ENCODE assay signal across 19 cellular contexts in genomic region chr9:8852301-8852864, GRCh38.
"Had no signal": no experiment of that assay in that cellular context is flagged by ENCODE, and none has a peak within 500 bp of the region (broad histone marks: within the 10 kb centered on the region; RNA-seq: fewer than 3 reads in every experiment).

No MANE protein-coding gene starts in this region.

- DNase-seq: activated CD4-positive, alpha-beta memory T cell treated with anti-CD3 and anti-CD28 coated beads for 36 hours; activated CD4-positive, alpha-beta T cell treated with anti-CD3 and anti-CD28 coated beads for 48 hours; activated naive CD4-positive, alpha-beta T cell treated with Interleukin-2 at 50 U/mL for 16 hours; activated naive CD8-positive, alpha-beta T cell treated with anti-CD3 and anti-CD28 coated beads for 36 hours; activated T-cell treated with anti-CD3 and anti-CD28 coated beads, Interleukin-2, amount 50 U/mL, for 48 hours; dermis blood vessel endothelial cell; effector memory CD4-positive, alpha-beta T cell; hippocampal formation; mucosa of descending colon; small intestine; stimulated activated CD4-positive, alpha-beta T cell treated with anti-CD3 and anti-CD28 coated beads, Interleukin-2, amount 100 ng/mL, for 24 hours; stimulated activated naive CD8-positive, alpha-beta T cell treated with anti-CD3 and anti-CD28 coated beads, Interleukin-15, amount 100 ng/mL, for 72 hours; T-helper 9 cell; testis; upper lobe of left lung had no signal

- H3K4me3 Mint-ChIP-seq: activated CD4-positive, alpha-beta memory T cell treated with anti-CD3 and anti-CD28 coated beads for 36 hours; activated naive CD8-positive, alpha-beta T cell treated with anti-CD3 and anti-CD28 coated beads for 36 hours; memory B cell; stimulated activated effector memory CD8-positive, alpha-beta T cell treated with anti-CD3 and anti-CD28 coated beads, Interleukin-12 subunit alpha, Interleukin-12 subunit beta, amount 100 ng/mL, for 72 hours; stimulated activated naive CD8-positive, alpha-beta T cell treated with anti-CD3 and anti-CD28 coated beads, Interleukin-15, amount 100 ng/mL, for 72 hours had no signal

- H3K4me3 ChIP-seq: mucosa of descending colon, testis, upper lobe of left lung had no signal

- H3K36me3 ChIP-seq: upper lobe of left lung had no signal

- H3K4me1 Mint-ChIP-seq: memory B cell; stimulated activated effector memory CD8-positive, alpha-beta T cell treated with anti-CD3 and anti-CD28 coated beads, Interleukin-12 subunit alpha, Interleukin-12 subunit beta, amount 100 ng/mL, for 72 hours had no signal

- H3K9me3 Mint-ChIP-seq: activated CD4-positive, alpha-beta memory T cell treated with anti-CD3 and anti-CD28 coated beads for 36 hours; activated naive CD8-positive, alpha-beta T cell treated with anti-CD3 and anti-CD28 coated beads for 36 hours; memory B cell; stimulated activated effector memory CD8-positive, alpha-beta T cell treated with anti-CD3 and anti-CD28 coated beads, Interleukin-12 subunit alpha, Interleukin-12 subunit beta, amount 100 ng/mL, for 72 hours; stimulated activated naive CD8-positive, alpha-beta T cell treated with anti-CD3 and anti-CD28 coated beads, Interleukin-15, amount 100 ng/mL, for 72 hours had no signal

- H3K27me3 ChIP-seq: testis had no signal

- ATAC-seq: esophagus mucosa; mucosa of descending colon; sciatic nerve; stimulated activated effector memory CD8-positive, alpha-beta T cell treated with anti-CD3 and anti-CD28 coated beads, Interleukin-12 subunit alpha, Interleukin-12 subunit beta, amount 100 ng/mL, for 72 hours; stimulated activated naive CD8-positive, alpha-beta T cell treated with anti-CD3 and anti-CD28 coated beads, Interleukin-15, amount 100 ng/mL, for 72 hours had no signal

- H3K27ac ChIP-seq: testis, upper lobe of left lung had no signal

- H3K36me3 Mint-ChIP-seq: activated CD4-positive, alpha-beta memory T cell treated with anti-CD3 and anti-CD28 coated beads for 36 hours; activated naive CD8-positive, alpha-beta T cell treated with anti-CD3 and anti-CD28 coated beads for 36 hours; memory B cell; stimulated activated effector memory CD8-positive, alpha-beta T cell treated with anti-CD3 and anti-CD28 coated beads, Interleukin-12 subunit alpha, Interleukin-12 subunit beta, amount 100 ng/mL, for 72 hours had no signal

- H3K27ac Mint-ChIP-seq: activated CD4-positive, alpha-beta memory T cell treated with anti-CD3 and anti-CD28 coated beads for 36 hours; activated naive CD8-positive, alpha-beta T cell treated with anti-CD3 and anti-CD28 coated beads for 36 hours; memory B cell; stimulated activated effector memory CD8-positive, alpha-beta T cell treated with anti-CD3 and anti-CD28 coated beads, Interleukin-12 subunit alpha, Interleukin-12 subunit beta, amount 100 ng/mL, for 72 hours; stimulated activated naive CD8-positive, alpha-beta T cell treated with anti-CD3 and anti-CD28 coated beads, Interleukin-15, amount 100 ng/mL, for 72 hours had no signal

- H3K9me3 ChIP-seq: mucosa of descending colon, testis, upper lobe of left lung had no signal

- H3K4me1 ChIP-seq: testis had no signal
